17 cellular contexts compared by ENCODE assay signal in genomic region chr9:118558026-118558425, GRCh38.
DNase-seq lines count a peak whose midpoint lies in the region; ATAC-seq lines count a peak whose summit lies in the region.
"Had no signal": no experiment of that assay in that cellular context is flagged by ENCODE, and none has a peak within 500 bp of the region (broad histone marks: within the 10 kb centered on the region; RNA-seq: fewer than 3 reads in every experiment).

No MANE protein-coding gene starts in this region.

- peak; percentile 22 for DNase-seq in ELR (ENCODE audit: low read depth)
- DNase-seq in M059J (ENCODE audit: low read depth): peak; percentile 12
- peak; percentile 81 for DNase-seq in kidney tubule cell (ENCODE audit: low spot score)
- DNase-seq in COLO829 (ENCODE audit: low spot score): no peak
- DNase-seq in foreskin melanocyte: no peak
- DNase-seq in HuH-7 (ENCODE audit: low spot score): no peak
- DNase-seq: AML-193; Calu3; CD8-positive, alpha-beta memory T cell; DMS 273 treated with DMSO at 0.1 percent for 48 hours; DMS79; GF-D8; IMR-90; Kasumi-1; KBM-7 had no signal

- no peak for ATAC-seq in GM19463 (IDR thresholded peaks at IDR 0.05; ENCODE audit: unreplicated experiment)
- ATAC-seq: HCT116 had no signal

Comparison
In these comparisons a context has a peak if more than half of its experiments do, and no peak if none do; other contexts are left out.
1. DNase-seq: peak in ELR (single experiment), M059J (single experiment) and kidney tubule cell (single experiment); none in COLO829 (single experiment), foreskin melanocyte (single experiment) and HuH-7 (single experiment).